In the genomic region with DNA sequence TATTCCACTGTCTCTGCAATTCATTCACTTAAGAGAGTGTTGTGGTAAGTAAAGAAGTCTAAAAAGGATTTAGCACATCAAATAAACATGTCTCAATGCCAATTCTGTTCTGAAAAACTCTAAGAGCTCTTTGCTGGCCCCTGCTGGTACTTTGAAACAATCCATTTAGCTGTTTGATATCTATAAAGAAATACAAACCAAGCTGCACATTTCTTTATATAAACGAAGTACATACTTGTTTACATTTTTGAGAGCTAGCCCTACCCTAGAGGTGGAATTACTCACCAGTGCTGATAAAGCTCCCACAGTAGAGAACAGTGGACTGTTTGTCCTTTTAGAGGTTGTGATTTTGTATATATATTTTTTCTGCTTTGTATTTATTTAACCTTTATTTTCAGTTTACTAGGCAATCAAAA, we compare ENCODE assay signal across 8 cellular contexts.
A peak's percentile ranks its signal among the peaks of the same experiment; 100 is the strongest.
DNase-seq lines count a peak whose midpoint lies in the region; ATAC-seq and TF ChIP-seq lines count a peak whose summit lies in the region.

No MANE protein-coding gene starts in this region.

- H3K4me1 Mint-ChIP-seq in endodermal cell (no peaks in the 10 kb centered on the region), nephron (peaks cover 21% of the 10 kb centered on the region)

- H2AFZ ChIP-seq in OCI-LY1 (ENCODE audit: low read length) = no peak overlapping the region

- no peaks in the 10 kb centered on the region for H3F3A ChIP-seq in OCI-LY1 (ENCODE audit: insufficient read depth, low read length)

- DNase-seq in AG10803 (ENCODE audit: low read depth) = peak; percentile 86
- peak; percentile 23 for DNase-seq in GM13977 (ENCODE audit: low spot score)
- DNase-seq in endodermal cell = no peak
- DNase-seq in ureter (ENCODE audit: low spot score) = no peak
- no peak for DNase-seq in activated effector memory CD4-positive, alpha-beta T cell treated with anti-CD3 and anti-CD28 coated beads, Interleukin-2, amount 50 U/mL, for 16 hours

- 0% methylated on average over 1 of the region's 1 CpG; no CpG with 5 or more reads in 1 of the 2 experiments for WGBS in endodermal cell (ENCODE audit: insufficient coverage in 1 of 2, insufficient read length in 1 of 2), 2 experiments

- no peak overlapping the region for H3K4me3 Mint-ChIP-seq in endodermal cell
- no peak overlapping the region for H3K4me3 Mint-ChIP-seq in nephron

- H3K27ac ChIP-seq in OCI-LY1 (ENCODE audit: low read depth, low read length, poor library complexity, severe bottlenecking) (no peak overlapping the region), endodermal cell (ENCODE audit: low read depth, low read length) (no peak overlapping the region)

- H3K9me3 ChIP-seq in OCI-LY1 (ENCODE audit: low read length) (no peaks in the 10 kb centered on the region), endodermal cell (ENCODE audit: control insufficient read depth, low read length) (no peaks in the 10 kb centered on the region)

- H3K27me3 ChIP-seq in OCI-LY1 (ENCODE audit: insufficient read depth, low read length) = no peaks in the 10 kb centered on the region
- H3K27me3 ChIP-seq in endodermal cell (ENCODE audit: control insufficient read depth, insufficient read depth, low read length, poor library complexity, severe bottlenecking) = no peaks in the 10 kb centered on the region

- no peak overlapping the region for H3K9ac ChIP-seq in OCI-LY1 (ENCODE audit: low read length)
- H3K9ac ChIP-seq in endodermal cell (ENCODE audit: extremely low read depth, low read length, poor library complexity, severe bottlenecking) = no peak overlapping the region

- H3K9me2 ChIP-seq in OCI-LY1 (ENCODE audit: low read depth, low read length) = no peaks in the 10 kb centered on the region

- H3K36me3 ChIP-seq in OCI-LY1 (ENCODE audit: insufficient read depth, low read length) (no peaks in the 10 kb centered on the region), endodermal cell (ENCODE audit: control insufficient read depth, insufficient read depth, low read length) (no peaks in the 10 kb centered on the region)

- H3K4me1 ChIP-seq in OCI-LY1 (ENCODE audit: insufficient read depth, low read length, severe bottlenecking) (no peaks in the 10 kb centered on the region), endodermal cell (ENCODE audit: control insufficient read depth, insufficient read depth, low read length) (no peaks in the 10 kb centered on the region)

- in situ Hi-C loops in GM13977 (cut with MboI; ENCODE audit: low pct_unique_long_range_greater_than_20kb, low sequenced_read_pairs, unreplicated experiment) = no loop called here

- no peak for ATAC-seq in GM19023 (IDR thresholded peaks at IDR 0.05; ENCODE audit: unreplicated experiment)

- H3K27ac Mint-ChIP-seq in endodermal cell (no peak overlapping the region), nephron (peak overlapping the region in 2 of 3 experiments; percentile 21 to 32)

- H3K27me3 Mint-ChIP-seq in endodermal cell (ENCODE audit: insufficient read depth) = no peaks in the 10 kb centered on the region
- no peaks in the 10 kb centered on the region for H3K27me3 Mint-ChIP-seq in nephron (ENCODE audit: low read depth)

- H3K9me3 Mint-ChIP-seq in endodermal cell (no peaks in the 10 kb centered on the region), nephron (no peaks in the 10 kb centered on the region)

- H3K79me2 ChIP-seq in OCI-LY1 (ENCODE audit: insufficient read depth, low read length) = no peaks in the 10 kb centered on the region

- no peak overlapping the region for H3K4me2 ChIP-seq in OCI-LY1 (ENCODE audit: low read length)

- no peaks in the 10 kb centered on the region for H4K20me1 ChIP-seq in OCI-LY1 (ENCODE audit: insufficient read depth, low read length)

- H3K36me3 Mint-ChIP-seq in endodermal cell (ENCODE audit: low read depth) (no peaks in the 10 kb centered on the region), nephron (ENCODE audit: low read depth) (no peaks in the 10 kb centered on the region)

- peak; percentile 91 for TF ChIP-seq CTCF in AG10803 (conservative IDR thresholded peaks at IDR 0.05; ENCODE audit: low read length)
- peak; percentile 43 for TF ChIP-seq CTCF in GM13977 (IDR thresholded peaks at IDR 0.05; ENCODE audit: extremely low read depth, insufficient read depth, missing control alignments)
- TF ChIP-seq CTCF in OCI-LY1 (IDR thresholded peaks at IDR 0.05; ENCODE audit: low read length) = peak; percentile 54
- peak; percentile 73 for TF ChIP-seq CTCF in endodermal cell (conservative IDR thresholded peaks at IDR 0.05)
- peak; percentile 46 to 73 (median 50) for TF ChIP-seq CTCF in nephron (IDR thresholded peaks at IDR 0.05; ENCODE audit: unreplicated experiment in 3 of 3)

- H3K4me3 ChIP-seq in AG10803 (ENCODE audit: low read length) (no peak overlapping the region), OCI-LY1 (ENCODE audit: low read depth, low read length, poor library complexity, severe bottlenecking) (no peak overlapping the region), endodermal cell (ENCODE audit: low read length) (no peak overlapping the region)

Comparison
In these comparisons a context has a peak if more than half of its experiments do, and no peak if none do; other contexts are left out.
1. DNase-seq: peak in AG10803 (single experiment) and GM13977 (single experiment); none in endodermal cell (single experiment), ureter (single experiment) and activated effector memory CD4-positive, alpha-beta T cell treated with anti-CD3 and anti-CD28 coated beads, Interleukin-2, amount 50 U/mL, for 16 hours (single experiment).
2. Peak in every context shown above with its lines, with median percentiles within 50 percentile points of each other: CTCF ChIP-seq.